In genomic region chr11:108748971-108749370, GRCh38 we compare ENCODE assay signal across 9 cellular contexts.
"Had no signal": no experiment of that assay in that cellular context is flagged by ENCODE, and none has a peak within 500 bp of the region (broad histone marks: within the 10 kb centered on the region; RNA-seq: fewer than 3 reads in every experiment).

No MANE protein-coding gene starts in this region.

- H3K9me3 ChIP-seq: HAP-1 had no signal

- DNase-seq: GM23248, GOT3, H7, H9, HCEC 1CT, HFFc6 had no signal

- H3K27ac ChIP-seq: GM23248 had no signal

- H3K4me1 ChIP-seq: HAP-1 had no signal

- H3K36me3 ChIP-seq: HAP-1 had no signal

- ATAC-seq: GM23338, HCT116 had no signal

- H3K4me3 ChIP-seq: GM23248, GM23338, HAP-1 had no signal
